Comparison of ENCODE assay signal across 1 cellular context in the genomic region with DNA sequence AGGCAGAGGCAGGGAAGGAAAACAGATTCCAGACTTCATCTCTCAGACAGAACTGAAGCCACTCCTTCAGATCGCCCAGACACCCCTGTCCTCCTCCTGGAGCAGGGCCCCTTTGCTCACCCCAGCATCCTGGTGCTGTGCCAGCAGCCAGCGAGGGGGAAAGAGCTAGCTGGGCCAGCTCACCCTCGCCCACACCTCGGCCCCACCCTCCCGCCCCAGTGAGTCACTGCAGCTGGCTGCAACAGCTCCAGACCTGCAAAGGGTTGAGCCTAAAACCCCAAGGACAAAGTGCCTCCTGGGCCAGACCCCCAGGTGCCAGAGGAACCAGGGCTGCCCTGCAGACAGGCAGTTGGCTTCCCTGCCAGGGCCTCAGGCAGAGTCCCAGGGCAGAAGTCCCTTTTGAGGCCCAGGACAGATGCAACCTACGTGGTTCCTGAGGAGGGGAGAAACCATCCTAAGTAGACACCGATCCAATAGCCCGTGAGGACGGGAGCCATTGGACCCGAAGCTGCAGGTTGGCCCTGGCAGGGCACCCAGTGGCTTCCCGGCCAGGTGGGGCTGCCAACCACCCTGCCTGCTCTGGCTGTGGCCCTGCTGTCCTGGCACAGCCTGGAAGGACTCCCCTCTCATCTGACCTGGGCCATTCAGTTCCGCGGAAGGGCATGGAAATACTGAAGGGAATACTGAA.
TF ChIP-seq lines count a peak whose summit lies in the region.

No MANE protein-coding gene starts in this region.

TF ChIP-seq in HCT116, 20 proteins besides CTCF, POLR2A, EP300 and RAD21 (continued from another document):
- TF ChIP-seq, protein P1, sequence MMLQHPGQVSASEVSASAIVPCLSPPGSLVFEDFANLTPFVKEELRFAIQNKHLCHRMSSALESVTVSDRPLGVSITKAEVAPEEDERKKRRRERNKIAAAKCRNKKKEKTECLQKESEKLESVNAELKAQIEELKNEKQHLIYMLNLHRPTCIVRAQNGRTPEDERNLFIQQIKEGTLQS (IDR thresholded peaks at IDR 0.05): no peak
- TF ChIP-seq POLR2AphosphoS5 (IDR thresholded peaks at IDR 0.05; ENCODE audit: low read depth, low read length): no peak
- no peak for TF ChIP-seq EGR1 (IDR thresholded peaks at IDR 0.05; ENCODE audit: low read depth)
- no peak for TF ChIP-seq SP1 (IDR thresholded peaks at IDR 0.05; ENCODE audit: low read depth)
- TF ChIP-seq SIN3A (IDR thresholded peaks at IDR 0.05; ENCODE audit: low read depth): no peak
- no peak for TF ChIP-seq EZH2 (IDR thresholded peaks at IDR 0.05)
